Comparison of ENCODE assay signal across 22 cellular contexts in the genomic region with DNA sequence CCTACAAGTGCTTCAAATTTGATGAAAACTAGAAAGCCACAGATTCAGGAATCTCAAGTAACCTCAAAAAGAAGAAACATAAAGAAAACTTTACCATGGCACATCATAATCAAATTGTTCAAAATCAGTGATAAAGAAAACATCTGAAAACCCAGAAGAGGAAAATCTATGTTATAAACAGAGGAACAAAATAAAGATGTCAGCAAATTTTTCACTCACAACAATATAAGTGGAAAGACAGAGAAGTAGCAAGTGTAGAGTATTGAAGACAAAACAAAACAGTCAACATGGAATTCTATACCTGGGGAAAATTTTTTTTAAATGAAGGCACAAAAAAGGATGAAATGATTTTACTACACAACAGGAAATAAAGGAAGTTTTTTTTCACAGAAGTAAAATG.
DNase-seq lines count a peak whose midpoint lies in the region; ATAC-seq, FAIRE-seq and TF ChIP-seq lines count a peak whose summit lies in the region.
"Had no signal": no experiment of that assay in that cellular context is flagged by ENCODE, and none has a peak within 500 bp of the region (broad histone marks: within the 10 kb centered on the region; RNA-seq: fewer than 3 reads in every experiment).

No MANE protein-coding gene starts in this region.

- H2AK5ac ChIP-seq in IMR-90 (ENCODE audit: low read depth, low read length), result no peak overlapping the region

- no peak overlapping the region for H2AK9ac ChIP-seq in IMR-90 (replicated peaks; ENCODE audit: low read depth, low read length, poor library complexity)

- ATAC-seq in A549 (no peak), IMR-90 (ENCODE audit: low read depth) (no peak)
- ATAC-seq in activated T-cell treated with anti-CD3 and anti-CD28 coated beads, Interleukin-2, amount 50 U/mL, for 4 hours, result no peak
- ATAC-seq: CD8-positive, alpha-beta T cell had no signal

- H3K4me1 ChIP-seq in A549 (no peaks in the 10 kb centered on the region), IMR-90 (ENCODE audit: control insufficient read depth, insufficient read depth, low read length) (no peaks in the 10 kb centered on the region), neuron (ENCODE audit: insufficient read depth, low read length) (peaks cover 21% of the 10 kb centered on the region)
- H3K4me1 ChIP-seq: BLaER1 treated with 17β-estradiol and CSF1 and Interleukin-3, amounts not matched to agents 10 nM and 100 nM; Caco-2 had no signal

- no peak overlapping the region for H4K91ac ChIP-seq in IMR-90 (ENCODE audit: insufficient read depth, low read depth, low read length)

- no peak for TF ChIP-seq EP300 in A549 (IDR thresholded peaks at IDR 0.05)

- H2BK5ac ChIP-seq in IMR-90 (ENCODE audit: low read depth, low read length, poor library complexity, severe bottlenecking), result no peak overlapping the region

- H3K27ac ChIP-seq in A549 (no peak overlapping the region), IMR-90 (ENCODE audit: insufficient read depth, low read length) (no peak overlapping the region)
- H3K27ac ChIP-seq: BLaER1 treated with 17β-estradiol and CSF1 and Interleukin-3, amounts not matched to agents 10 nM and 100 nM; C4-2B had no signal

- no peaks in the 10 kb centered on the region for H3K9me1 ChIP-seq in IMR-90 (ENCODE audit: insufficient read depth, low read length)

- no peak for TF ChIP-seq CTCF in A549 (IDR thresholded peaks at IDR 0.05)
- no peak for TF ChIP-seq CTCF in IMR-90 (conservative IDR thresholded peaks at IDR 0.05; ENCODE audit: low read depth, low read length)

- H3K27me3 ChIP-seq in IMR-90 (ENCODE audit: control insufficient read depth, insufficient read depth, low read length), result no peaks in the 10 kb centered on the region
- no peaks in the 10 kb centered on the region for H3K27me3 ChIP-seq in neuron (ENCODE audit: insufficient read depth, low read length)
- H3K27me3 ChIP-seq: BLaER1 treated with 17β-estradiol and CSF1 and Interleukin-3, amounts not matched to agents 10 nM and 100 nM had no signal

- H3K4me2 ChIP-seq in A549, result no peak overlapping the region
- H3K4me2 ChIP-seq in IMR-90 (ENCODE audit: low read depth, low read length), result no peak overlapping the region
- H3K4me2 ChIP-seq: BLaER1 treated with 17β-estradiol and CSF1 and Interleukin-3, amounts not matched to agents 10 nM and 100 nM had no signal

- no peak overlapping the region for H2BK120ac ChIP-seq in IMR-90 (ENCODE audit: low read depth, low read length)

- no peaks in the 10 kb centered on the region for H3K27me3 Mint-ChIP-seq in activated T-cell treated with anti-CD3 and anti-CD28 coated beads, Interleukin-2, amount 50 U/mL, for 4 hours (ENCODE audit: low read depth)
- H3K27me3 Mint-ChIP-seq in activated naive CD8-positive, alpha-beta T cell treated with anti-CD3 and anti-CD28 coated beads for 36 hours, result no peaks in the 10 kb centered on the region
- H3K27me3 Mint-ChIP-seq: B cell; CD4-positive, alpha-beta T cell had no signal

- no peak overlapping the region for H4K5ac ChIP-seq in IMR-90 (ENCODE audit: low read depth, low read length)

- H3K14ac ChIP-seq in IMR-90 (replicated peaks; ENCODE audit: low read depth, low read length), result no peak overlapping the region

- H4K20me1 ChIP-seq in IMR-90 (ENCODE audit: insufficient read depth, low read length), result no peaks in the 10 kb centered on the region
- H4K20me1 ChIP-seq: BLaER1 treated with 17β-estradiol and CSF1 and Interleukin-3, amounts not matched to agents 10 nM and 100 nM had no signal

- CTCF ChIA-PET in A549 (lab: Yijun Ruan, JAX), result no interaction called here
- CTCF ChIA-PET in IMR-90 (lab: Yijun Ruan, JAX), result no interaction called here

- FAIRE-seq in A549 (lab: Jason Lieb, UNC), result no peak
- peak; percentile 41 for FAIRE-seq in islet of Langerhans (lab: Jason Lieb, UNC)
- FAIRE-seq: A204.1, D721Med, G401.6, GM12891 had no signal

- H3K23ac ChIP-seq in IMR-90 (ENCODE audit: low read depth, low read length), result no peak overlapping the region

- no peak overlapping the region for H3K4ac ChIP-seq in IMR-90 (ENCODE audit: low read depth, low read length)

- DNase-seq in A549 (ENCODE audit: low read depth in 1 of 2, low spot score in 1 of 2) (no peak), IMR-90 (no peak), occipital lobe (lab: John Stamatoyannopoulos, UW) (no peak)
- DNase-seq in activated T-cell treated with anti-CD3 and anti-CD28 coated beads, Interleukin-2, amount 50 U/mL, for 4 hours, result no peak
- no peak for DNase-seq in activated naive CD8-positive, alpha-beta T cell treated with anti-CD3 and anti-CD28 coated beads for 36 hours
- DNase-seq: 8988T; AML-193; Caco-2; Calu3; CD4-positive, alpha-beta T cell; CD8-positive, alpha-beta T cell; DMS79 treated with DMSO at 0.1 percent for 48 hours; GF-D8 had no signal

- intact Hi-C loops in IMR-90 (cut with micrococcal nuclease), result no loop called here

- no TSS peak for BruUV-seq in IMR-90 (replicated peaks; lab: Mats Ljungman, UMichigan)

- in situ Hi-C loops in IMR-90 (cut with MboI; ENCODE audit: low sequenced_read_pairs), result loop anchor here (25.0 kb wide), 1 partner anchor 109 kb away; no protein-coding TSS in a partner anchor

- H3K4me3 Mint-ChIP-seq in activated T-cell treated with anti-CD3 and anti-CD28 coated beads, Interleukin-2, amount 50 U/mL, for 4 hours, result no peak overlapping the region
- no peak overlapping the region for H3K4me3 Mint-ChIP-seq in activated naive CD8-positive, alpha-beta T cell treated with anti-CD3 and anti-CD28 coated beads for 36 hours
- H3K4me3 Mint-ChIP-seq: B cell; CD4-positive, alpha-beta T cell; CD8-positive, alpha-beta T cell had no signal

- no peaks in the 10 kb centered on the region for H3K36me3 Mint-ChIP-seq in activated T-cell treated with anti-CD3 and anti-CD28 coated beads, Interleukin-2, amount 50 U/mL, for 4 hours (ENCODE audit: insufficient read depth)
- no peaks in the 10 kb centered on the region for H3K36me3 Mint-ChIP-seq in activated naive CD8-positive, alpha-beta T cell treated with anti-CD3 and anti-CD28 coated beads for 36 hours
- H3K36me3 Mint-ChIP-seq: CD8-positive, alpha-beta T cell had no signal

- no peaks in the 10 kb centered on the region for H3K9me3 ChIP-seq in A549
- H3K9me3 ChIP-seq in IMR-90 (ENCODE audit: control insufficient read depth, insufficient read depth, low read length), result no peaks in the 10 kb centered on the region
- no peaks in the 10 kb centered on the region for H3K9me3 ChIP-seq in neuron (ENCODE audit: low read length)
- H3K9me3 ChIP-seq: BLaER1 treated with 17β-estradiol and CSF1 and Interleukin-3, amounts not matched to agents 10 nM and 100 nM had no signal

- no peak overlapping the region for H2BK15ac ChIP-seq in IMR-90 (ENCODE audit: low read depth, low read length)

- H3K56ac ChIP-seq in IMR-90 (ENCODE audit: extremely low read depth, insufficient read depth, low read length), result no peak overlapping the region

- H3K27ac Mint-ChIP-seq in activated naive CD8-positive, alpha-beta T cell treated with anti-CD3 and anti-CD28 coated beads for 36 hours, result no peak overlapping the region
- H3K27ac Mint-ChIP-seq: B cell; CD4-positive, alpha-beta T cell; CD8-positive, alpha-beta T cell had no signal

- no peaks in the 10 kb centered on the region for H3K9me3 Mint-ChIP-seq in activated T-cell treated with anti-CD3 and anti-CD28 coated beads, Interleukin-2, amount 50 U/mL, for 4 hours
- H3K9me3 Mint-ChIP-seq in activated naive CD8-positive, alpha-beta T cell treated with anti-CD3 and anti-CD28 coated beads for 36 hours, result no peaks in the 10 kb centered on the region
- H3K9me3 Mint-ChIP-seq: CD4-positive, alpha-beta T cell had no signal

- H2BK20ac ChIP-seq in IMR-90 (ENCODE audit: low read depth, low read length), result no peak overlapping the region

- POLR2A ChIA-PET in A549 (lab: Yijun Ruan, JAX) (no interaction called here), IMR-90 (lab: Charles Lee; ENCODE audit: unreplicated experiment) (no interaction called here)

- H3K4me3 ChIP-seq in A549 (no peak overlapping the region), IMR-90 (ENCODE audit: insufficient read depth, low read depth, low read length) (no peak overlapping the region), neuron (ENCODE audit: low read length) (no peak overlapping the region)
- H3K4me3 ChIP-seq: BLaER1 treated with 17β-estradiol and CSF1 and Interleukin-3, amounts not matched to agents 10 nM and 100 nM had no signal

- H3K79me1 ChIP-seq in IMR-90 (ENCODE audit: low read depth in 1 of 2, low read length in 2 of 2), result no peaks in the 10 kb centered on the region

- H3K4me1 Mint-ChIP-seq in activated T-cell treated with anti-CD3 and anti-CD28 coated beads, Interleukin-2, amount 50 U/mL, for 4 hours (ENCODE audit: low read depth), result no peaks in the 10 kb centered on the region
- no peaks in the 10 kb centered on the region for H3K4me1 Mint-ChIP-seq in activated naive CD8-positive, alpha-beta T cell treated with anti-CD3 and anti-CD28 coated beads for 36 hours
- H3K4me1 Mint-ChIP-seq: B cell had no signal

- H3K36me3 ChIP-seq in IMR-90 (ENCODE audit: control insufficient read depth, insufficient read depth, low read length) (no peaks in the 10 kb centered on the region), neuron (ENCODE audit: insufficient read depth, low read length) (no peaks in the 10 kb centered on the region)
- H3K36me3 ChIP-seq: BLaER1 treated with 17β-estradiol and CSF1 and Interleukin-3, amounts not matched to agents 10 nM and 100 nM had no signal

- TF ChIP-seq RAD21 in A549 (conservative IDR thresholded peaks at IDR 0.05 in 1 of 2, IDR thresholded peaks at IDR 0.05 in 1 of 2) (no peak), IMR-90 (IDR thresholded peaks at IDR 0.05; ENCODE audit: low read length) (no peak)

- H3K9ac ChIP-seq in IMR-90 (ENCODE audit: low read depth, low read length), result no peak overlapping the region
- H3K9ac ChIP-seq: BLaER1 treated with 17β-estradiol and CSF1 and Interleukin-3, amounts not matched to agents 10 nM and 100 nM had no signal

- no peak overlapping the region for H2AFZ ChIP-seq in IMR-90 (replicated peaks; ENCODE audit: low read length, poor library complexity)
- peak overlapping the region; percentile 59 for H2AFZ ChIP-seq in neuron (ENCODE audit: low read depth, low read length)

- H4K8ac ChIP-seq in IMR-90 (ENCODE audit: low read depth in 2 of 2, low read length in 2 of 2), result no peak overlapping the region

- TF ChIP-seq POLR2A in A549 (IDR thresholded peaks at IDR 0.05; ENCODE audit: low read length) (no peak), IMR-90 (IDR thresholded peaks at IDR 0.05; ENCODE audit: low read depth, low read length) (no peak)

- no peak overlapping the region for H3K18ac ChIP-seq in IMR-90 (ENCODE audit: low read depth, low read length)

- dilution Hi-C loops in IMR-90 (cut with HindIII; ENCODE audit: low sequenced_read_pairs, unreplicated experiment), result no loop called here

TF ChIP-seq in A549, 52 proteins besides CTCF, POLR2A, EP300 and RAD21:
- TF ChIP-seq MAFK (IDR thresholded peaks at IDR 0.05; ENCODE audit: partially characterized antibody), result peak; percentile 30
- TF ChIP-seq MYC (IDR thresholded peaks at IDR 0.05; ENCODE audit: borderline replicate concordance, low read length), result no peak
- TF ChIP-seq ZNF302 (CRISPR knock-in tag; IDR thresholded peaks at IDR 0.05), result no peak
